Comparison of ENCODE assay signal across 6 cellular contexts in genomic region chrX:2727264-2727663, GRCh38. TPM values are rescaled to one million over a fixed set of nuclear protein-coding genes. Genes with fewer than 3 reads are reported as not detected.
"Had no signal": no experiment of that assay in that cellular context is flagged by ENCODE, and none has a peak within 500 bp of the region (broad histone marks: within the 10 kb centered on the region; RNA-seq: fewer than 3 reads in every experiment).

No MANE protein-coding gene starts in this region.

RNA-seq across cellular contexts. Expression of gene XG, which starts 24.6 kb away (rescaled TPM):
- total RNA-seq: activated B cell treated with CpG ODN at 0.5 μM for 24 hours; activated CD4-positive, alpha-beta T cell treated with anti-CD3 and anti-CD28 coated beads, Interleukin-2, amount 10 ng/mL, durations not matched to agents 24 days and 14 days; activated CD8-positive, alpha-beta memory T cell treated with anti-CD3 and anti-CD28 coated beads, Interleukin-2, amount 10 ng/mL, durations not matched to agents 7 days and 5 days; activated T-cell treated with anti-CD3 and anti-CD28 coated beads, Interleukin-2, amount 50 U/mL, for 4 hours; OCI-LY7 had no signal
- polyA plus RNA-seq: IgD-negative memory B cell had no signal
